ENCODE assay signal across 1 cellular context in the genomic region with DNA sequence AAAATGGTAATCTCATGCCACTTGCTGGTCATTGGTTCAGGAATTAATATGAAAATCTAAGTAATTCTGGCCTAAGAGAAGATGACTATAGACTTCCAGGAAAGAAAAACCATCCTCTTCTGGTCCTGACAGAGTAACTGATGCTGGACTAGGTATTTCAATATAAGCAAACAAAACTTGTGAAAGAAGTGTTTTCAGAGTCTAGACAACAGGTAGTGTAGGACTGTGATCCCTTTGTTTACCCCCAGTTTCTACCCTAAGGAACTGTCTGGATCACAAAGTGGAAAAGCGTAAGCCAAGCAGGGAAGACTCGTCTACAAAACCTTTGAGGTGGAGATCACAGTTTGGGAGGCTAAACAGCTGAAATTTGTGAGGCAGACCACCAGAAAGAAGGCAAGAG.
TF ChIP-seq lines count a peak whose summit lies in the region.

No MANE protein-coding gene starts in this region.

TF ChIP-seq in HepG2, 621 proteins besides CTCF, POLR2A, EP300 and RAD21 (continued from another document and continues in another):
- TF ChIP-seq, protein P1, sequence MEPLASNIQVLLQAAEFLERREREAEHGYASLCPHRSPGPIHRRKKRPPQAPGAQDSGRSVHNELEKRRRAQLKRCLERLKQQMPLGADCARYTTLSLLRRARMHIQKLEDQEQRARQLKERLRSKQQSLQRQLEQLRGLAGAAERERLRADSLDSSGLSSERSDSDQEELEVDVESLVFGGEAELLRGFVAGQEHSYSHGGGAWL (CRISPR knock-in tag; IDR thresholded peaks at IDR 0.05) = no peak
- no peak for TF ChIP-seq ZIK1 (CRISPR knock-in tag; IDR thresholded peaks at IDR 0.05; ENCODE audit: borderline replicate concordance, low read depth)
- peak; percentile 58; the same call in 1 of the 2 replicates for TF ChIP-seq KDM1A (CRISPR knock-in tag; IDR thresholded peaks at IDR 0.05)
- TF ChIP-seq, protein P2, sequence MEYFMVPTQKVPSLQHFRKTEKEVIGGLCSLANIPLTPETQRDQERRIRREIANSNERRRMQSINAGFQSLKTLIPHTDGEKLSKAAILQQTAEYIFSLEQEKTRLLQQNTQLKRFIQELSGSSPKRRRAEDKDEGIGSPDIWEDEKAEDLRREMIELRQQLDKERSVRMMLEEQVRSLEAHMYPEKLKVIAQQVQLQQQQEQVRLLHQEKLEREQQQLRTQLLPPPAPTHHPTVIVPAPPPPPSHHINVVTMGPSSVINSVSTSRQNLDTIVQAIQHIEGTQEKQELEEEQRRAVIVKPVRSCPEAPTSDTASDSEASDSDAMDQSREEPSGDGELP (IDR thresholded peaks at IDR 0.05; ENCODE audit: borderline replicate concordance, low read depth) = no peak
- no peak for TF ChIP-seq EED (CRISPR knock-in tag; IDR thresholded peaks at IDR 0.05)
- no peak for TF ChIP-seq NFATC3 (CRISPR knock-in tag; IDR thresholded peaks at IDR 0.05)
- no peak for TF ChIP-seq NFYB (CRISPR knock-in tag; IDR thresholded peaks at IDR 0.05)
- TF ChIP-seq ZNF232 (CRISPR knock-in tag; IDR thresholded peaks at IDR 0.05; ENCODE audit: borderline replicate concordance) = no peak
- TF ChIP-seq, protein P3, sequence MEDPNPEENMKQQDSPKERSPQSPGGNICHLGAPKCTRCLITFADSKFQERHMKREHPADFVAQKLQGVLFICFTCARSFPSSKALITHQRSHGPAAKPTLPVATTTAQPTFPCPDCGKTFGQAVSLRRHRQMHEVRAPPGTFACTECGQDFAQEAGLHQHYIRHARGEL (CRISPR knock-in tag; IDR thresholded peaks at IDR 0.05) = no peak
- no peak for TF ChIP-seq SYNCRIP (IDR thresholded peaks at IDR 0.05; ENCODE audit: insufficient read depth, low read depth, low read length)
- TF ChIP-seq ZNF382 (CRISPR knock-in tag; IDR thresholded peaks at IDR 0.05; ENCODE audit: borderline replicate concordance) = no peak
- TF ChIP-seq HCFC1 (IDR thresholded peaks at IDR 0.05; ENCODE audit: low read depth, low read length) = no peak
- no peak for TF ChIP-seq ATRX (CRISPR knock-in tag; IDR thresholded peaks at IDR 0.05; ENCODE audit: borderline replicate concordance)
- TF ChIP-seq NFKBIZ (CRISPR knock-in tag; IDR thresholded peaks at IDR 0.05) = no peak
- TF ChIP-seq MAZ (IDR thresholded peaks at IDR 0.05; ENCODE audit: borderline replicate concordance, low read depth, low read length) = no peak
- TF ChIP-seq MAZ (CRISPR knock-in tag; IDR thresholded peaks at IDR 0.05; ENCODE audit: low read depth) = no peak
- no peak for TF ChIP-seq GTF3A (CRISPR knock-in tag; conservative IDR thresholded peaks at IDR 0.05)
- TF ChIP-seq ZFY (CRISPR knock-in tag; IDR thresholded peaks at IDR 0.05) = no peak
- TF ChIP-seq SMARCE1 (IDR thresholded peaks at IDR 0.05; ENCODE audit: borderline replicate concordance) = no peak
- TF ChIP-seq FOXK1 (CRISPR knock-in tag; IDR thresholded peaks at IDR 0.05; ENCODE audit: borderline replicate concordance, low read depth) = peak; percentile 80; the same call in 1 of the 2 replicates
- TF ChIP-seq ZNF883 (CRISPR knock-in tag; IDR thresholded peaks at IDR 0.05; ENCODE audit: not compliant biosample characterization) = no peak
- TF ChIP-seq, protein P4, sequence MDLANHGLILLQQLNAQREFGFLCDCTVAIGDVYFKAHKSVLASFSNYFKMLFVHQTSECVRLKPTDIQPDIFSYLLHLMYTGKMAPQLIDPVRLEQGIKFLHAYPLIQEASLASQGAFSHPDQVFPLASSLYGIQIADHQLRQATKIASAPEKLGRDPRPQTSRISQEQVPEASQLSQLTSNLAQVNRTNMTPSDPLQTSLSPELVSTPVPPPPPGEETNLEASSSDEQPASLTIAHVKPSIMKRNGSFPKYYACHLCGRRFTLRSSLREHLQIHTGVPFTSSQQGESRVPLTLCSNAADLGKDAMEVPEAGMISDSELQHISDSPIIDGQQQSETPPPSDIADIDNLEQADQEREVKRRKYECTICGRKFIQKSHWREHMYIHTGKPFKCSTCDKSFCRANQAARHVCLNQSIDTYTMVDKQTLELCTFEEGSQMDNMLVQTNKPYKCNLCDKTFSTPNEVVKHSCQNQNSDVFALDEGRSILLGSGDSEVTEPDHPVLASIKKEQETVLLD (CRISPR knock-in tag; IDR thresholded peaks at IDR 0.05; ENCODE audit: low read depth) = no peak
- no peak for TF ChIP-seq NCOA2 (CRISPR knock-in tag; IDR thresholded peaks at IDR 0.05)
- no peak for TF ChIP-seq JUNB (CRISPR knock-in tag; IDR thresholded peaks at IDR 0.05; ENCODE audit: borderline replicate concordance)
- peak; percentile 82 for TF ChIP-seq GATAD2A (CRISPR knock-in tag; IDR thresholded peaks at IDR 0.05)
- no peak for TF ChIP-seq THYN1 (CRISPR knock-in tag; IDR thresholded peaks at IDR 0.05; ENCODE audit: borderline replicate concordance, low read depth)
- no peak for TF ChIP-seq GLI4 (CRISPR knock-in tag; IDR thresholded peaks at IDR 0.05; ENCODE audit: borderline replicate concordance)
- no peak for TF ChIP-seq ZNF629 (CRISPR knock-in tag; conservative IDR thresholded peaks at IDR 0.05)
- no peak for TF ChIP-seq ZFX (CRISPR knock-in tag; IDR thresholded peaks at IDR 0.05; ENCODE audit: low read depth)
- TF ChIP-seq NFE2 (CRISPR knock-in tag; IDR thresholded peaks at IDR 0.05) = no peak
- TF ChIP-seq, protein P5, sequence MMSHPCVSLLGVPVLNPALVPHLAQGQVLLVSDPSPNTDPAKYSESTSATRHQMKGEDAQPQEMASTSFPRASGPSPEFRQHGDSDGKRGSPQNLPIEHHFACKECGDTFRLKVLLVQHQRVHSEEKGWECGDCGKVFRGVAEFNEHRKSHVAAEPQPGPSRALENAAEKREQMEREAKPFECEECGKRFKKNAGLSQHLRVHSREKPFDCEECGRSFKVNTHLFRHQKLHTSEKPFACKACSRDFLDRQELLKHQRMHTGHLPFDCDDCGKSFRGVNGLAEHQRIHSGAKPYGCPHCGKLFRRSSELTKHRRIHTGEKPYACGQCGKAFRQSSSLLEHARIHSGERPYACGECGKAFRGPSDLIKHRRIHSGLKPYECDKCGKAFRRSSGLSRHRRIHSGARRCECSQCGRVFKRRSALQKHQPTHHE (CRISPR knock-in tag; IDR thresholded peaks at IDR 0.05; ENCODE audit: borderline replicate concordance) = no peak
- TF ChIP-seq ZNF891 (CRISPR knock-in tag; IDR thresholded peaks at IDR 0.05) = no peak
- TF ChIP-seq, protein P6, sequence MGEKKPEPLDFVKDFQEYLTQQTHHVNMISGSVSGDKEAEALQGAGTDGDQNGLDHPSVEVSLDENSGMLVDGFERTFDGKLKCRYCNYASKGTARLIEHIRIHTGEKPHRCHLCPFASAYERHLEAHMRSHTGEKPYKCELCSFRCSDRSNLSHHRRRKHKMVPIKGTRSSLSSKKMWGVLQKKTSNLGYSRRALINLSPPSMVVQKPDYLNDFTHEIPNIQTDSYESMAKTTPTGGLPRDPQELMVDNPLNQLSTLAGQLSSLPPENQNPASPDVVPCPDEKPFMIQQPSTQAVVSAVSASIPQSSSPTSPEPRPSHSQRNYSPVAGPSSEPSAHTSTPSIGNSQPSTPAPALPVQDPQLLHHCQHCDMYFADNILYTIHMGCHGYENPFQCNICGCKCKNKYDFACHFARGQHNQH (CRISPR knock-in tag; IDR thresholded peaks at IDR 0.05) = peak; percentile 31; the same call in 1 of the 2 replicates
- no peak for TF ChIP-seq ZNF30 (CRISPR knock-in tag; IDR thresholded peaks at IDR 0.05)
- no peak for TF ChIP-seq ZNF510 (CRISPR knock-in tag; IDR thresholded peaks at IDR 0.05; ENCODE audit: low read depth)
- TF ChIP-seq MAFK (conservative IDR thresholded peaks at IDR 0.05 in 1 of 2, IDR thresholded peaks at IDR 0.05 in 1 of 2; ENCODE audit: low read length in 2 of 2) = no peak
- no peak for TF ChIP-seq SMYD3 (CRISPR knock-in tag; IDR thresholded peaks at IDR 0.05)
- no peak for TF ChIP-seq GATAD1 (CRISPR knock-in tag; IDR thresholded peaks at IDR 0.05)
- 0 out of 2 replicates have a peak, but pooled peaks have one; percentile 40 for TF ChIP-seq KAT8 (CRISPR knock-in tag; IDR thresholded peaks at IDR 0.05)
- no peak for TF ChIP-seq GATA4 (IDR thresholded peaks at IDR 0.05; ENCODE audit: borderline replicate concordance, low read depth)
- TF ChIP-seq CHD4 (IDR thresholded peaks at IDR 0.05; ENCODE audit: borderline replicate concordance, low read length) = no peak
- TF ChIP-seq, protein P7, sequence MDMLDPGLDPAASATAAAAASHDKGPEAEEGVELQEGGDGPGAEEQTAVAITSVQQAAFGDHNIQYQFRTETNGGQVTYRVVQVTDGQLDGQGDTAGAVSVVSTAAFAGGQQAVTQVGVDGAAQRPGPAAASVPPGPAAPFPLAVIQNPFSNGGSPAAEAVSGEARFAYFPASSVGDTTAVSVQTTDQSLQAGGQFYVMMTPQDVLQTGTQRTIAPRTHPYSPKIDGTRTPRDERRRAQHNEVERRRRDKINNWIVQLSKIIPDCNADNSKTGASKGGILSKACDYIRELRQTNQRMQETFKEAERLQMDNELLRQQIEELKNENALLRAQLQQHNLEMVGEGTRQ (IDR thresholded peaks at IDR 0.05; ENCODE audit: low read depth, low read length) = no peak
- TF ChIP-seq, protein P7 (CRISPR knock-in tag; IDR thresholded peaks at IDR 0.05; ENCODE audit: borderline replicate concordance) = no peak
- TF ChIP-seq, protein P8, sequence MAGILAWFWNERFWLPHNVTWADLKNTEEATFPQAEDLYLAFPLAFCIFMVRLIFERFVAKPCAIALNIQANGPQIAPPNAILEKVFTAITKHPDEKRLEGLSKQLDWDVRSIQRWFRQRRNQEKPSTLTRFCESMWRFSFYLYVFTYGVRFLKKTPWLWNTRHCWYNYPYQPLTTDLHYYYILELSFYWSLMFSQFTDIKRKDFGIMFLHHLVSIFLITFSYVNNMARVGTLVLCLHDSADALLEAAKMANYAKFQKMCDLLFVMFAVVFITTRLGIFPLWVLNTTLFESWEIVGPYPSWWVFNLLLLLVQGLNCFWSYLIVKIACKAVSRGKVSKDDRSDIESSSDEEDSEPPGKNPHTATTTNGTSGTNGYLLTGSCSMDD (CRISPR knock-in tag; IDR thresholded peaks at IDR 0.05) = no peak
- TF ChIP-seq FOXP1 (IDR thresholded peaks at IDR 0.05) = peak; percentile 45; the same call in 1 of the 2 replicates
- peak; percentile 92 for TF ChIP-seq FOXP1 (CRISPR knock-in tag; IDR thresholded peaks at IDR 0.05)
- peak; percentile 82; the same call in 1 of the 2 replicates for TF ChIP-seq FOXJ3 (CRISPR knock-in tag; IDR thresholded peaks at IDR 0.05; ENCODE audit: borderline replicate concordance)
- no peak for TF ChIP-seq RFXAP (CRISPR knock-in tag; IDR thresholded peaks at IDR 0.05; ENCODE audit: borderline replicate concordance)
- TF ChIP-seq ZNF550 (CRISPR knock-in tag; IDR thresholded peaks at IDR 0.05; ENCODE audit: borderline replicate concordance) = no peak
- TF ChIP-seq PAF1 (CRISPR knock-in tag; IDR thresholded peaks at IDR 0.05) = no peak
- no peak for TF ChIP-seq KDM2A (CRISPR knock-in tag; IDR thresholded peaks at IDR 0.05; ENCODE audit: borderline replicate concordance, low read depth)
- no peak for TF ChIP-seq NFKB2 (CRISPR knock-in tag; IDR thresholded peaks at IDR 0.05; ENCODE audit: borderline replicate concordance)
- no peak for TF ChIP-seq AHR (CRISPR knock-in tag; IDR thresholded peaks at IDR 0.05)
- TF ChIP-seq, protein P9, sequence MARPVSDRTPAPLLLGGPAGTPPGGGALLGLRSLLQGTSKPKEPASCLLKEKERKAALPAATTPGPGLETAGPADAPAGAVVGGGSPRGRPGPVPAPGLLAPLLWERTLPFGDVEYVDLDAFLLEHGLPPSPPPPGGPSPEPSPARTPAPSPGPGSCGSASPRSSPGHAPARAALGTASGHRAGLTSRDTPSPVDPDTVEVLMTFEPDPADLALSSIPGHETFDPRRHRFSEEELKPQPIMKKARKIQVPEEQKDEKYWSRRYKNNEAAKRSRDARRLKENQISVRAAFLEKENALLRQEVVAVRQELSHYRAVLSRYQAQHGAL (CRISPR knock-in tag; IDR thresholded peaks at IDR 0.05; ENCODE audit: not compliant biosample characterization) = no peak
- no peak for TF ChIP-seq ZZZ3 (CRISPR knock-in tag; IDR thresholded peaks at IDR 0.05; ENCODE audit: borderline replicate concordance)
- no peak for TF ChIP-seq ZNF446 (CRISPR knock-in tag; IDR thresholded peaks at IDR 0.05)
- no peak for TF ChIP-seq ZNF160 (CRISPR knock-in tag; IDR thresholded peaks at IDR 0.05)
- TF ChIP-seq, protein P10, sequence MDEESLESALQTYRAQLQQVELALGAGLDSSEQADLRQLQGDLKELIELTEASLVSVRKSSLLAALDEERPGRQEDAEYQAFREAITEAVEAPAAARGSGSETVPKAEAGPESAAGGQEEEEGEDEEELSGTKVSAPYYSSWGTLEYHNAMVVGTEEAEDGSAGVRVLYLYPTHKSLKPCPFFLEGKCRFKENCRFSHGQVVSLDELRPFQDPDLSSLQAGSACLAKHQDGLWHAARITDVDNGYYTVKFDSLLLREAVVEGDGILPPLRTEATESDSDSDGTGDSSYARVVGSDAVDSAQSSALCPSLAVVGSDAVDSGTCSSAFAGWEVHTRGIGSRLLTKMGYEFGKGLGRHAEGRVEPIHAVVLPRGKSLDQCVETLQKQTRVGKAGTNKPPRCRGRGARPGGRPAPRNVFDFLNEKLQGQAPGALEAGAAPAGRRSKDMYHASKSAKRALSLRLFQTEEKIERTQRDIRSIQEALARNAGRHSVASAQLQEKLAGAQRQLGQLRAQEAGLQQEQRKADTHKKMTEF (CRISPR knock-in tag; IDR thresholded peaks at IDR 0.05) = peak; percentile 27; the same call in 1 of the 2 replicates
- TF ChIP-seq MEIS2 (CRISPR knock-in tag; IDR thresholded peaks at IDR 0.05) = no peak
- TF ChIP-seq SAP130 (CRISPR knock-in tag; IDR thresholded peaks at IDR 0.05; ENCODE audit: low read depth) = no peak
